In genomic region chr18:59842947-59843346, GRCh38 we compare ENCODE assay signal across 26 cellular contexts. TPM values are rescaled to one million over a fixed set of nuclear protein-coding genes. Genes with fewer than 3 reads are reported as not detected.
"Had no signal": no experiment of that assay in that cellular context is flagged by ENCODE, and none has a peak within 500 bp of the region (broad histone marks: within the 10 kb centered on the region; RNA-seq: fewer than 3 reads in every experiment).

No MANE protein-coding gene starts in this region.

- H3K4me1 ChIP-seq: ascending aorta, body of pancreas had no signal

- H3K9me3 Mint-ChIP-seq: activated B cell treated with CpG ODN at 0.5 μM for 24 hours; activated CD4-positive, alpha-beta T cell treated with anti-CD3 and anti-CD28 coated beads, Interleukin-2, amount 10 ng/mL, durations not matched to agents 24 days and 14 days; activated naive CD4-positive, alpha-beta T cell treated with anti-CD3 and anti-CD28 coated beads, Interleukin-2, amount 50 U/mL, for 72 hours; activated naive CD8-positive, alpha-beta T cell treated with anti-CD3 and anti-CD28 coated beads, Interleukin-2, amount 50 U/mL, for 24 hours; activated T-cell treated with anti-CD3 and anti-CD28 coated beads, Interleukin-2, amount 50 U/mL, for 4 hours had no signal

- H3K27me3 ChIP-seq: ascending aorta, body of pancreas, cardiac muscle cell, MG63 had no signal

- ATAC-seq: activated CD8-positive, alpha-beta memory T cell treated with anti-CD3 and anti-CD28 coated beads, Interleukin-2, amount 10 ng/mL, durations not matched to agents 7 days and 5 days; activated naive CD4-positive, alpha-beta T cell treated with anti-CD3 and anti-CD28 coated beads, Interleukin-2, amount 50 U/mL, for 72 hours; activated naive CD8-positive, alpha-beta T cell treated with anti-CD3 and anti-CD28 coated beads, Interleukin-2, amount 50 U/mL, for 24 hours; activated T-cell treated with anti-CD3 and anti-CD28 coated beads, Interleukin-2, amount 50 U/mL, for 4 hours; body of pancreas; T-helper 17 cell had no signal

- H3K4me3 ChIP-seq: ascending aorta, body of pancreas, cardiac muscle cell, MG63 had no signal

- H3K27ac ChIP-seq: ascending aorta, body of pancreas, cardiac muscle cell had no signal

- H3K36me3 Mint-ChIP-seq: activated CD8-positive, alpha-beta memory T cell treated with anti-CD3 and anti-CD28 coated beads, Interleukin-2, amount 10 ng/mL, durations not matched to agents 7 days and 5 days; activated naive CD4-positive, alpha-beta T cell treated with anti-CD3 and anti-CD28 coated beads, Interleukin-2, amount 50 U/mL, for 72 hours had no signal

- DNase-seq: activated B cell treated with CpG ODN at 0.5 μM for 24 hours; activated CD4-positive, alpha-beta T cell treated with anti-CD3 and anti-CD28 coated beads for 1 hour; activated CD4-positive, alpha-beta T cell treated with anti-CD3 and anti-CD28 coated beads, Interleukin-2, amount 10 ng/mL, durations not matched to agents 24 days and 14 days; activated CD4-positive, alpha-beta T cell treated with anti-CD3 and anti-CD28 coated beads, Interleukin-2, amount 50 U/mL, for 48 hours; activated CD8-positive, alpha-beta memory T cell treated with anti-CD3 and anti-CD28 coated beads, Interleukin-2, amount 10 ng/mL, durations not matched to agents 7 days and 5 days; activated effector memory CD4-positive, alpha-beta T cell treated with anti-CD3 and anti-CD28 coated beads, Interleukin-2, amount 50 U/mL, for 16 hours; activated naive CD4-positive, alpha-beta T cell treated with Interleukin-2 at 50 U/mL for 16 hours; activated naive CD8-positive, alpha-beta T cell treated with anti-CD3 and anti-CD28 coated beads, Interleukin-2, amount 50 U/mL, for 24 hours; activated T-cell treated with anti-CD3 and anti-CD28 coated beads, Interleukin-2, amount 50 U/mL, for 4 hours; amniotic stem cell; body of pancreas; MG63; MV-4-11; NCI-H1092 treated with DMSO at 0.1 percent for 48 hours; NCI-H1436; NCI-H187; NCI-H2081; NCI-H510A treated with DMSO at 0.1 percent for 48 hours; NCI-H69; NK-92 treated with Interleukin-12 subunit alpha and Interleukin-12 subunit beta, amount 100 ng/mL, for 24 hours; SIG-M5; T-helper 17 cell; T-helper 9 cell had no signal

- H3K36me3 ChIP-seq: ascending aorta, cardiac muscle cell, MG63 had no signal

- H3K4me3 Mint-ChIP-seq: activated B cell treated with CpG ODN at 0.5 μM for 24 hours; activated CD4-positive, alpha-beta T cell treated with anti-CD3 and anti-CD28 coated beads, Interleukin-2, amount 10 ng/mL, durations not matched to agents 24 days and 14 days; activated CD8-positive, alpha-beta memory T cell treated with anti-CD3 and anti-CD28 coated beads, Interleukin-2, amount 10 ng/mL, durations not matched to agents 7 days and 5 days; activated naive CD8-positive, alpha-beta T cell treated with anti-CD3 and anti-CD28 coated beads, Interleukin-2, amount 50 U/mL, for 24 hours; activated T-cell treated with anti-CD3 and anti-CD28 coated beads, Interleukin-2, amount 50 U/mL, for 4 hours; T-helper 17 cell had no signal

- H3K27ac Mint-ChIP-seq: activated B cell treated with CpG ODN at 0.5 μM for 24 hours; activated CD4-positive, alpha-beta T cell treated with anti-CD3 and anti-CD28 coated beads, Interleukin-2, amount 10 ng/mL, durations not matched to agents 24 days and 14 days; activated CD8-positive, alpha-beta memory T cell treated with anti-CD3 and anti-CD28 coated beads, Interleukin-2, amount 10 ng/mL, durations not matched to agents 7 days and 5 days; activated naive CD4-positive, alpha-beta T cell treated with anti-CD3 and anti-CD28 coated beads, Interleukin-2, amount 50 U/mL, for 72 hours; activated naive CD8-positive, alpha-beta T cell treated with anti-CD3 and anti-CD28 coated beads, Interleukin-2, amount 50 U/mL, for 24 hours; T-helper 17 cell had no signal

- H3K27me3 Mint-ChIP-seq: activated B cell treated with CpG ODN at 0.5 μM for 24 hours had no signal

- H3K9me3 ChIP-seq: ascending aorta, body of pancreas, MG63 had no signal

RNA-seq across cellular contexts. Expression of gene PMAIP1, which starts 56.8 kb away (rescaled TPM):
- total RNA-seq: ascending aorta had no signal
